Comparison of ENCODE assay signal across 9 cellular contexts in genomic region chr16:10992797-10993196, GRCh38. TPM values are rescaled to one million over a fixed set of nuclear protein-coding genes. Genes with fewer than 3 reads are reported as not detected.
A peak's percentile ranks its signal among the peaks of the same experiment; 100 is the strongest.
DNase-seq lines count a peak whose midpoint lies in the region; ATAC-seq and TF ChIP-seq lines count a peak whose summit lies in the region.
"Had no signal": no experiment of that assay in that cellular context is flagged by ENCODE, and none has a peak within 500 bp of the region (broad histone marks: within the 10 kb centered on the region; RNA-seq: fewer than 3 reads in every experiment).

No MANE protein-coding gene starts in this region.

- H3K27ac ChIP-seq in ACC112 (ENCODE audit: low read depth, low read length) (peak overlapping the region; percentile 78), H9 (ENCODE audit: insufficient read length, low read depth, low read length) (no peak overlapping the region), aorta (ENCODE audit: low read depth in 1 of 2, low read length in 2 of 2) (no peak overlapping the region)
- H3K27ac ChIP-seq: upper lobe of left lung had no signal

- no peaks in the 10 kb centered on the region for H3K23me2 ChIP-seq in H9 (ENCODE audit: insufficient read length, low read depth, low read length, poor library complexity, severe bottlenecking)

- H3K36me3 ChIP-seq in ACC112 (ENCODE audit: insufficient read depth, low read length) = peaks cover 4% of the 10 kb centered on the region; the same call in 1 of the 2 replicates
- H3K36me3 ChIP-seq in aorta (ENCODE audit: control insufficient read depth in 1 of 2, insufficient read depth in 2 of 2, low read length in 1 of 2) = no peaks in the 10 kb centered on the region

- H3T11ph ChIP-seq in H9 (ENCODE audit: low read length) = no peak overlapping the region

- H2AK5ac ChIP-seq in H9 (ENCODE audit: insufficient read length, low read length) = no peak overlapping the region

- WGBS in H9 (ENCODE audit: extremely low coverage, insufficient read length, low lambda C conversion rate) = no CpG with 5 or more reads among the region's 5 CpGs
- WGBS in aorta, 2 donors = 93 to 95% methylated on average over 5 of the region's 5 CpGs

- H3K9me3 ChIP-seq in H9 (ENCODE audit: control insufficient read depth, low read depth, low read length) (no peaks in the 10 kb centered on the region), aorta (ENCODE audit: control insufficient read depth, low read length) (no peaks in the 10 kb centered on the region)
- H3K9me3 ChIP-seq: upper lobe of left lung had no signal

- no peak overlapping the region for H3K4ac ChIP-seq in H9 (ENCODE audit: low read depth, low read length)

- H4K91ac ChIP-seq in H9 (ENCODE audit: insufficient read length, low read depth, low read length) = no peak overlapping the region

- H3K9me3 Mint-ChIP-seq in H9 = no peaks in the 10 kb centered on the region
- H3K9me3 Mint-ChIP-seq in activated T-helper 2 cell treated with anti-CD3 and anti-CD28 coated beads, Interferon-gamma antibody, Interleukin-2, Interleukin-4, amounts not matched to agents 10 μg/mL and 5 μg/mL and 100 μg/mL, durations not matched to agents 14 hours and 24 hours and 36 hours = peaks cover 6% of the 10 kb centered on the region

- ATAC-seq in aorta (ENCODE audit: low FRiP score) (no peak), HG03520 (IDR thresholded peaks at IDR 0.05; ENCODE audit: unreplicated experiment) (no peak), GM21381 (IDR thresholded peaks at IDR 0.05; ENCODE audit: unreplicated experiment) (no peak)

- no peak overlapping the region for H4K5ac ChIP-seq in H9 (ENCODE audit: insufficient read length, low read depth, low read length)

- H3K27me3 Mint-ChIP-seq in H9 (ENCODE audit: low read depth) = no peaks in the 10 kb centered on the region
- H3K27me3 Mint-ChIP-seq in activated T-helper 2 cell treated with anti-CD3 and anti-CD28 coated beads, Interferon-gamma antibody, Interleukin-2, Interleukin-4, amounts not matched to agents 10 μg/mL and 5 μg/mL and 100 μg/mL, durations not matched to agents 14 hours and 24 hours and 36 hours (ENCODE audit: low read depth) = no peaks in the 10 kb centered on the region

- H3K56ac ChIP-seq in H9 (ENCODE audit: insufficient read length, low read depth, low read length) = no peak overlapping the region

- H2BK15ac ChIP-seq in H9 (ENCODE audit: low read depth, low read length) = no peak overlapping the region

- peak overlapping the region; percentile 37; the same call in 1 of the 2 replicates for H3K4me3 ChIP-seq in ACC112 (ENCODE audit: low read depth, low read length)
- no peak overlapping the region for H3K4me3 ChIP-seq in aorta (ENCODE audit: low read length in 2 of 2)
- H3K4me3 ChIP-seq: upper lobe of left lung had no signal

- no peak overlapping the region for H3K14ac ChIP-seq in H9 (ENCODE audit: insufficient read depth, low read length)

- peaks cover 3 to 18% (median 4%) of the 10 kb centered on the region in 3 experiments; a peak in 4 of 7 replicates for H3K36me3 Mint-ChIP-seq in H9 (ENCODE audit: insufficient read depth in 1 of 3, low read depth in 3 of 3)
- peaks cover 82% of the 10 kb centered on the region for H3K36me3 Mint-ChIP-seq in activated T-helper 2 cell treated with anti-CD3 and anti-CD28 coated beads, Interferon-gamma antibody, Interleukin-2, Interleukin-4, amounts not matched to agents 10 μg/mL and 5 μg/mL and 100 μg/mL, durations not matched to agents 14 hours and 24 hours and 36 hours (ENCODE audit: low read depth)

- DNase-seq in H9 (peak; percentile 50), kidney tubule cell (ENCODE audit: low spot score) (peak; percentile 71), aorta (no peak), NCI-H187 treated with DMSO at 0.1 percent for 48 hours (lab: John Stamatoyannopoulos, UW) (no peak)
- no peak for DNase-seq in activated T-helper 2 cell treated with anti-CD3 and anti-CD28 coated beads, Interferon-gamma antibody, Interleukin-2, Interleukin-4, amounts not matched to agents 10 μg/mL and 5 μg/mL and 100 μg/mL, durations not matched to agents 14 hours and 24 hours and 36 hours (ENCODE audit: low spot score)
- DNase-seq: upper lobe of left lung had no signal

- H3K4me2 ChIP-seq in H9 (ENCODE audit: insufficient read depth, insufficient read length, low read length) = no peak overlapping the region

- no peak overlapping the region for H2BK120ac ChIP-seq in H9 (ENCODE audit: low read depth, low read length, poor library complexity, severe bottlenecking)

- no peaks in the 10 kb centered on the region for H4K20me1 ChIP-seq in H9 (ENCODE audit: control insufficient read depth, insufficient read depth, insufficient read length)

- intact Hi-C loops in activated T-helper 2 cell treated with anti-CD3 and anti-CD28 coated beads, Interferon-gamma antibody, Interleukin-2, Interleukin-4, amounts not matched to agents 10 μg/mL and 5 μg/mL and 100 μg/mL, durations not matched to agents 14 hours and 24 hours and 36 hours (cut with micrococcal nuclease) = loop anchor here (1.0 kb wide), 1 partner anchor 33 kb away; no protein-coding TSS in a partner anchor
- intact Hi-C loops in aorta (cut with DNase I) = no loop called here

- H3K27ac Mint-ChIP-seq in H9 = peak overlapping the region in 1 of 3 experiments; percentile 24; a peak in 2 of 7 replicates
- peak overlapping the region; percentile 84 for H3K27ac Mint-ChIP-seq in activated T-helper 2 cell treated with anti-CD3 and anti-CD28 coated beads, Interferon-gamma antibody, Interleukin-2, Interleukin-4, amounts not matched to agents 10 μg/mL and 5 μg/mL and 100 μg/mL, durations not matched to agents 14 hours and 24 hours and 36 hours

- no peaks in the 10 kb centered on the region for H3K79me1 ChIP-seq in H9 (ENCODE audit: insufficient read depth, low read depth, low read length, poor library complexity, severe bottlenecking)

- H3K27me3 ChIP-seq in ACC112 (ENCODE audit: insufficient read depth, low read length) (no peaks in the 10 kb centered on the region), H9 (ENCODE audit: insufficient read depth, low read length) (no peaks in the 10 kb centered on the region), aorta (ENCODE audit: control insufficient read depth in 1 of 2, insufficient read depth in 2 of 2, low read length in 1 of 2) (no peaks in the 10 kb centered on the region)
- H3K27me3 ChIP-seq: upper lobe of left lung had no signal

- no peak overlapping the region for H3K23ac ChIP-seq in H9 (ENCODE audit: insufficient read length, low read depth, low read length)

- no peak overlapping the region for H2BK12ac ChIP-seq in H9 (ENCODE audit: insufficient read length, low read depth, low read length)

- H3K4me1 ChIP-seq in ACC112 (ENCODE audit: control insufficient read depth, insufficient read depth, low read length, unreplicated experiment) = peaks cover 29% of the 10 kb centered on the region
- no peaks in the 10 kb centered on the region for H3K4me1 ChIP-seq in H9 (ENCODE audit: insufficient read depth, low read length)
- no peaks in the 10 kb centered on the region for H3K4me1 ChIP-seq in aorta (ENCODE audit: control insufficient read depth in 1 of 2, insufficient read depth in 2 of 2, low read length in 2 of 2)

- H3K9ac ChIP-seq in H9 (ENCODE audit: extremely low read depth, insufficient read length, low read length) = no peak overlapping the region

- no peak overlapping the region for H4K8ac ChIP-seq in H9 (replicated peaks; ENCODE audit: insufficient read length, low read depth, low read length)

- H3K18ac ChIP-seq in H9 (ENCODE audit: insufficient read length, low read depth, low read length) = no peak overlapping the region

- H3K79me2 ChIP-seq in ACC112 (ENCODE audit: control insufficient read depth, insufficient read depth, low read length, unreplicated experiment) (peaks cover 3% of the 10 kb centered on the region), H9 (ENCODE audit: insufficient read depth, low read length) (no peaks in the 10 kb centered on the region)

- H2BK20ac ChIP-seq in H9 (ENCODE audit: low read depth, low read length, poor library complexity, severe bottlenecking) = no peak overlapping the region

- peaks cover 5 to 11% of the 10 kb centered on the region in 2 experiments for H3K4me1 Mint-ChIP-seq in H9
- peaks cover 78% of the 10 kb centered on the region for H3K4me1 Mint-ChIP-seq in activated T-helper 2 cell treated with anti-CD3 and anti-CD28 coated beads, Interferon-gamma antibody, Interleukin-2, Interleukin-4, amounts not matched to agents 10 μg/mL and 5 μg/mL and 100 μg/mL, durations not matched to agents 14 hours and 24 hours and 36 hours (ENCODE audit: low read depth)

- no peak overlapping the region for H3K4me3 Mint-ChIP-seq in H9
- H3K4me3 Mint-ChIP-seq in activated T-helper 2 cell treated with anti-CD3 and anti-CD28 coated beads, Interferon-gamma antibody, Interleukin-2, Interleukin-4, amounts not matched to agents 10 μg/mL and 5 μg/mL and 100 μg/mL, durations not matched to agents 14 hours and 24 hours and 36 hours (ENCODE audit: low read depth) = peak overlapping the region; percentile 13

- no peak overlapping the region for H2AFZ ChIP-seq in ACC112 (ENCODE audit: low read length, unreplicated experiment)
- no peak overlapping the region for H2AFZ ChIP-seq in H9 (ENCODE audit: low read length)

- TF ChIP-seq CTCF in H9 (conservative IDR thresholded peaks at IDR 0.05) = no peak

- H2BK5ac ChIP-seq in H9 (ENCODE audit: insufficient read length, low read length) = no peak overlapping the region

RNA-seq across cellular contexts. Expression of gene CLEC16A, which starts 48.4 kb away (rescaled TPM):
- total RNA-seq in H9 (2021) (14.6 and 15.2 TPM in 2 replicates), aorta (10 to 100 TPM; 27.1 to 28.8 TPM)
- total RNA-seq in activated T-helper 2 cell treated with anti-CD3 and anti-CD28 coated beads, Interferon-gamma antibody, Interleukin-2, Interleukin-4, amounts not matched to agents 10 μg/mL and 5 μg/mL and 100 μg/mL, durations not matched to agents 14 hours and 24 hours and 36 hours = 44.8 and 48.7 TPM in 2 replicates
- polyA plus RNA-seq in aorta = 10 to 100 TPM in 1 of 2 donors, 1 to 10 TPM in 1; 5.9 to 10.9 TPM

RNA-seq across cellular contexts. Expression of gene DEXI, which starts 50.5 kb away (rescaled TPM):
- 27.5 and 28.3 TPM in 2 replicates for total RNA-seq in H9 (2021)
- total RNA-seq in activated T-helper 2 cell treated with anti-CD3 and anti-CD28 coated beads, Interferon-gamma antibody, Interleukin-2, Interleukin-4, amounts not matched to agents 10 μg/mL and 5 μg/mL and 100 μg/mL, durations not matched to agents 14 hours and 24 hours and 36 hours = 38.5 and 38.7 TPM in 2 replicates
- total RNA-seq in aorta = 10 to 100 TPM; 41.4 to 42.3 TPM
- 10 to 100 TPM; 46.6 to 60.1 TPM for polyA plus RNA-seq in aorta

Comparison
In these comparisons a context has a peak if more than half of its experiments do, and no peak if none do; other contexts are left out.
1. DNase-seq: peak in H9 (single experiment) and kidney tubule cell (single experiment); none in activated T-helper 2 cell treated with anti-CD3 and anti-CD28 coated beads, Interferon-gamma antibody, Interleukin-2, Interleukin-4, amounts not matched to agents 10 μg/mL and 5 μg/mL and 100 μg/mL, durations not matched to agents 14 hours and 24 hours and 36 hours (single experiment), aorta (0 of 2) and NCI-H187 treated with DMSO at 0.1 percent for 48 hours (single experiment).